15 cellular contexts compared by ENCODE assay signal in genomic region chr6:25558155-25558817, GRCh38.
"Had no signal": no experiment of that assay in that cellular context is flagged by ENCODE, and none has a peak within 500 bp of the region (broad histone marks: within the 10 kb centered on the region; RNA-seq: fewer than 3 reads in every experiment).

No MANE protein-coding gene starts in this region.

- H3K27me3 Mint-ChIP-seq: naive thymus-derived CD8-positive, alpha-beta T cell; stimulated activated memory B cell treated with anti-CD40 and anti-IgM and Interleukin-4, amounts not matched to agents 10 μg/mL and 1 μg/mL and 100 μg/mL, for 72 hours; stimulated activated naive CD8-positive, alpha-beta T cell treated with anti-CD3 and anti-CD28 coated beads, Interleukin-15, Interleukin-2, amounts not matched to agents 100 ng/mL and 50 ng/mL, for 24 hours had no signal

- H3K36me3 Mint-ChIP-seq: stimulated activated memory B cell treated with anti-CD40 and anti-IgM and Interleukin-4, amounts not matched to agents 10 μg/mL and 1 μg/mL and 100 μg/mL, for 72 hours had no signal

- H3K27ac ChIP-seq: foreskin keratinocyte, neutrophil, psoas muscle, right lobe of liver, tibial artery, upper lobe of left lung, vagina had no signal

- ATAC-seq: foreskin keratinocyte; left colon; naive thymus-derived CD8-positive, alpha-beta T cell; psoas muscle; right lobe of liver; stimulated activated memory B cell treated with anti-CD40 and anti-IgM and Interleukin-4, amounts not matched to agents 10 μg/mL and 1 μg/mL and 100 μg/mL, for 72 hours had no signal

- H3K9me3 ChIP-seq: neutrophil, psoas muscle, right lobe of liver, tibial artery, upper lobe of left lung, vagina had no signal

- DNase-seq: dermis blood vessel endothelial cell; erythroblast; foreskin keratinocyte; left colon; naive thymus-derived CD8-positive, alpha-beta T cell; psoas muscle; retina; right lobe of liver; stimulated activated CD4-positive, alpha-beta T cell treated with anti-CD3 and anti-CD28 coated beads, Interleukin-4, amount 100 ng/mL, for 1 hour; tibial artery; upper lobe of left lung had no signal

- H3K4me3 ChIP-seq: psoas muscle, right lobe of liver, tibial artery, upper lobe of left lung, vagina had no signal

- H3K4me1 ChIP-seq: foreskin keratinocyte, psoas muscle, right lobe of liver, tibial artery, upper lobe of left lung, vagina had no signal

- H3K27me3 ChIP-seq: foreskin keratinocyte, neutrophil, right lobe of liver, tibial artery, upper lobe of left lung, vagina had no signal

- H3K9me3 Mint-ChIP-seq: naive thymus-derived CD8-positive, alpha-beta T cell; stimulated activated memory B cell treated with anti-CD40 and anti-IgM and Interleukin-4, amounts not matched to agents 10 μg/mL and 1 μg/mL and 100 μg/mL, for 72 hours; stimulated activated naive CD8-positive, alpha-beta T cell treated with anti-CD3 and anti-CD28 coated beads, Interleukin-15, Interleukin-2, amounts not matched to agents 100 ng/mL and 50 ng/mL, for 24 hours had no signal

- H3K4me3 Mint-ChIP-seq: naive thymus-derived CD8-positive, alpha-beta T cell; stimulated activated memory B cell treated with anti-CD40 and anti-IgM and Interleukin-4, amounts not matched to agents 10 μg/mL and 1 μg/mL and 100 μg/mL, for 72 hours; stimulated activated naive CD8-positive, alpha-beta T cell treated with anti-CD3 and anti-CD28 coated beads, Interleukin-15, Interleukin-2, amounts not matched to agents 100 ng/mL and 50 ng/mL, for 24 hours had no signal

- H3K27ac Mint-ChIP-seq: naive thymus-derived CD8-positive, alpha-beta T cell; stimulated activated memory B cell treated with anti-CD40 and anti-IgM and Interleukin-4, amounts not matched to agents 10 μg/mL and 1 μg/mL and 100 μg/mL, for 72 hours; stimulated activated naive CD8-positive, alpha-beta T cell treated with anti-CD3 and anti-CD28 coated beads, Interleukin-15, Interleukin-2, amounts not matched to agents 100 ng/mL and 50 ng/mL, for 24 hours had no signal

- H3K36me3 ChIP-seq: neutrophil, right lobe of liver, upper lobe of left lung, vagina had no signal
